21 cellular contexts compared by ENCODE assay signal in genomic region chr4:30818541-30818940, GRCh38.
"Had no signal": no experiment of that assay in that cellular context is flagged by ENCODE, and none has a peak within 500 bp of the region (broad histone marks: within the 10 kb centered on the region; RNA-seq: fewer than 3 reads in every experiment).

No MANE protein-coding gene starts in this region.

- H3K9me3 Mint-ChIP-seq: dendritic cell treated with granulocyte-macrophage colony-stimulating factor and Interleukin-4, amounts not matched to agents 40 ng/mL and 50 ng/mL, for 4 days; endodermal cell had no signal

- H3K36me3 ChIP-seq: colonic mucosa, esophagus muscularis mucosa, gastroesophageal sphincter, heart left ventricle, left lung, lower lobe of right lung had no signal

- H3K36me3 Mint-ChIP-seq: naive B cell; naive thymus-derived CD8-positive, alpha-beta T cell had no signal

- ATAC-seq: effector memory CD8-positive, alpha-beta T cell; foreskin keratinocyte; gastroesophageal sphincter; heart left ventricle; left cardiac atrium; left lung; left ventricle myocardium superior; lower lobe of right lung; mucosa of descending colon; naive thymus-derived CD8-positive, alpha-beta T cell had no signal

- H3K4me1 Mint-ChIP-seq: naive B cell; naive thymus-derived CD8-positive, alpha-beta T cell had no signal

- H3K27ac ChIP-seq: colonic mucosa, esophagus muscularis mucosa, foreskin keratinocyte, gastroesophageal sphincter, heart left ventricle, hepatocyte, left lung, lower lobe of right lung had no signal

- H3K27ac Mint-ChIP-seq: dendritic cell treated with granulocyte-macrophage colony-stimulating factor and Interleukin-4, amounts not matched to agents 40 ng/mL and 50 ng/mL, for 4 days; effector memory CD8-positive, alpha-beta T cell; endodermal cell; naive B cell; naive thymus-derived CD8-positive, alpha-beta T cell had no signal

- H3K4me1 ChIP-seq: colonic mucosa, foreskin keratinocyte, left lung, lower lobe of right lung had no signal

- H3K4me2 ChIP-seq: hepatocyte had no signal

- H3K9me3 ChIP-seq: colonic mucosa, esophagus muscularis mucosa, gastroesophageal sphincter, heart left ventricle, left lung, lower lobe of right lung, mucosa of descending colon had no signal

- H3K4me3 ChIP-seq: colonic mucosa, esophagus muscularis mucosa, gastroesophageal sphincter, heart left ventricle, hepatocyte, left lung, lower lobe of right lung, mucosa of descending colon had no signal

- H3K27me3 Mint-ChIP-seq: dendritic cell treated with granulocyte-macrophage colony-stimulating factor and Interleukin-4, amounts not matched to agents 40 ng/mL and 50 ng/mL, for 4 days; effector memory CD8-positive, alpha-beta T cell; naive B cell; naive thymus-derived CD8-positive, alpha-beta T cell had no signal

- DNase-seq: colonic mucosa; cortex of kidney; effector CD8-positive, alpha-beta T cell; effector memory CD8-positive, alpha-beta T cell; endodermal cell; foreskin keratinocyte; heart left ventricle; hypothalamus; left cardiac atrium; left lung; left ventricle myocardium superior; lower lobe of right lung; mesenchymal stem cell; mucosa of descending colon; naive B cell; naive thymus-derived CD8-positive, alpha-beta T cell had no signal

- H2AFZ ChIP-seq: hepatocyte had no signal

- H3K27me3 ChIP-seq: colonic mucosa, esophagus muscularis mucosa, foreskin keratinocyte, gastroesophageal sphincter, heart left ventricle, hepatocyte, left lung had no signal

- H3K4me3 Mint-ChIP-seq: dendritic cell treated with granulocyte-macrophage colony-stimulating factor and Interleukin-4, amounts not matched to agents 40 ng/mL and 50 ng/mL, for 4 days; effector memory CD8-positive, alpha-beta T cell; endodermal cell; mesothelial cell of epicardium; naive thymus-derived CD8-positive, alpha-beta T cell had no signal
